In genomic region chr7:26376208-26376917, GRCh38 we compare ENCODE assay signal across 8 cellular contexts.
DNase-seq lines count a peak whose midpoint lies in the region; ATAC-seq and TF ChIP-seq lines count a peak whose summit lies in the region.

No MANE protein-coding gene starts in this region.

- peak overlapping the region in 1 of 2 donors; percentile 48 for H3K9ac ChIP-seq in duodenal mucosa (ENCODE audit: low read depth in 1 of 2, low read length in 2 of 2)

- peak overlapping the region; percentile 73 for H3K4me3 ChIP-seq in GM23338
- peak overlapping the region; percentile 7; the same call in 1 of the 2 replicates for H3K4me3 ChIP-seq in MG63
- H3K4me3 ChIP-seq in duodenal mucosa (ENCODE audit: low read depth in 1 of 2, low read length in 2 of 2) = peak overlapping the region; percentile 67 to 71
- peak overlapping the region; percentile 47 to 64 (median 54) for H3K4me3 ChIP-seq in stomach

- no peaks in the 10 kb centered on the region for H3F3A ChIP-seq in GM23338 (replicated peaks; ENCODE audit: low read depth)

- H3K4me3 Mint-ChIP-seq in GM23338 = peak overlapping the region; percentile 92
- H3K4me3 Mint-ChIP-seq in mesothelial cell of epicardium = peak overlapping the region; percentile 84

- H3K4me2 ChIP-seq in GM23338 = peak overlapping the region; percentile 74

- H3K79me2 ChIP-seq in GM23338 (replicated peaks; ENCODE audit: insufficient read depth) = no peaks in the 10 kb centered on the region

- H3K9me2 ChIP-seq in GM23338 (ENCODE audit: insufficient read depth) = no peaks in the 10 kb centered on the region

- peaks cover 7% of the 10 kb centered on the region for H3K27me3 Mint-ChIP-seq in GM23338 (ENCODE audit: insufficient read depth, low read depth, poor library complexity)
- H3K27me3 Mint-ChIP-seq in mesothelial cell of epicardium (ENCODE audit: low read depth) = no peaks in the 10 kb centered on the region

- H3K9me3 ChIP-seq in MG63 = no peaks in the 10 kb centered on the region
- no peaks in the 10 kb centered on the region for H3K9me3 ChIP-seq in duodenal mucosa (ENCODE audit: control insufficient read depth in 1 of 2, low read length in 2 of 2)
- no peaks in the 10 kb centered on the region for H3K9me3 ChIP-seq in stomach

- no peak for TF ChIP-seq CTCF in GM23338 (conservative IDR thresholded peaks at IDR 0.05; ENCODE audit: low read depth in 2 of 2)
- no peak for TF ChIP-seq CTCF in VCaP (conservative IDR thresholded peaks at IDR 0.05)
- TF ChIP-seq CTCF in mesothelial cell of epicardium (IDR thresholded peaks at IDR 0.05; ENCODE audit: unreplicated experiment) = no peak
- no peak for TF ChIP-seq CTCF in stomach (IDR thresholded peaks at IDR 0.05)

- no peak for TF ChIP-seq EP300 in stomach (IDR thresholded peaks at IDR 0.05)

- H3K27ac Mint-ChIP-seq in GM23338 (peak overlapping the region; percentile 92), mesothelial cell of epicardium (peak overlapping the region; percentile 92)

- DNase-seq in GF-D8 (lab: John Stamatoyannopoulos, UW) (peak; percentile 56), GM23338 (ENCODE audit: low spot score) (peak; percentile 91), MG63 (peak; percentile 2), mesothelial cell of epicardium (ENCODE audit: low spot score in 2 of 2, unreplicated experiment in 2 of 2) (peak; percentile 58 to 83), stomach (no peak)

- H3K27me3 ChIP-seq in GM23338 (ENCODE audit: insufficient read depth) = no peaks in the 10 kb centered on the region
- H3K27me3 ChIP-seq in MG63 = peaks cover 71% of the 10 kb centered on the region
- peaks cover 21 to 43% of the 10 kb centered on the region in 2 donors for H3K27me3 ChIP-seq in duodenal mucosa (ENCODE audit: control insufficient read depth in 1 of 2, insufficient read depth in 2 of 2, low read length in 2 of 2)
- H3K27me3 ChIP-seq in stomach = peaks cover 2 to 96% (median 48%) of the 10 kb centered on the region in 3 donors

- intact Hi-C loops in stomach (cut with DNase I; ENCODE audit: low total_unique reads) = no loop called here

- H3K36me3 Mint-ChIP-seq in GM23338 (ENCODE audit: low read depth) (no peaks in the 10 kb centered on the region), mesothelial cell of epicardium (peaks cover 3% of the 10 kb centered on the region)

- no peaks in the 10 kb centered on the region; the same call in 2 of the 3 replicates for H3K9me3 Mint-ChIP-seq in GM23338
- no peaks in the 10 kb centered on the region for H3K9me3 Mint-ChIP-seq in mesothelial cell of epicardium

- no peaks in the 10 kb centered on the region for H4K20me1 ChIP-seq in GM23338 (replicated peaks; ENCODE audit: insufficient read depth)

- H2AFZ ChIP-seq in GM23338 = peak overlapping the region; percentile 92

- H3K4me1 Mint-ChIP-seq in GM23338 (peaks cover 23% of the 10 kb centered on the region), mesothelial cell of epicardium (peaks cover 58% of the 10 kb centered on the region)

- 0 to 2% (median 1%) methylated on average over 53 to 80 of the region's 80 CpGs for WGBS in stomach, 5 donors

- H3K27ac ChIP-seq in GM23338 (ENCODE audit: low read depth) (no peak overlapping the region), VCaP (peak overlapping the region; percentile 86), duodenal mucosa (ENCODE audit: low read depth, low read length) (peak overlapping the region; percentile 37), stomach (peak overlapping the region; percentile 31 to 80 (median 55))

- TF ChIP-seq POLR2A in stomach (IDR thresholded peaks at IDR 0.05) = no peak

- peaks cover 22% of the 10 kb centered on the region for H3K4me1 ChIP-seq in GM23338 (ENCODE audit: insufficient read depth)
- H3K4me1 ChIP-seq in duodenal mucosa (ENCODE audit: control insufficient read depth in 1 of 2, insufficient read depth in 2 of 2, low read length in 2 of 2) = peaks cover 4 to 5% of the 10 kb centered on the region in 2 donors
- peaks cover 11 to 23% (median 15%) of the 10 kb centered on the region in 4 donors for H3K4me1 ChIP-seq in stomach

- ATAC-seq in GM23338 (peak; percentile 81), HG03469 (IDR thresholded peaks at IDR 0.05; ENCODE audit: unreplicated experiment) (no peak)

- H3K36me3 ChIP-seq in GM23338 (ENCODE audit: insufficient read depth) (no peaks in the 10 kb centered on the region), MG63 (no peaks in the 10 kb centered on the region), duodenal mucosa (ENCODE audit: control insufficient read depth in 1 of 2, insufficient read depth in 2 of 2, low read length in 2 of 2) (no peaks in the 10 kb centered on the region), stomach (no peaks in the 10 kb centered on the region)

TF ChIP-seq in GM23338, 12 proteins besides CTCF, POLR2A, EP300 and RAD21 (continues in another document):
- TF ChIP-seq ETS1 (IDR thresholded peaks at IDR 0.05) (no peak), POLR2AphosphoS5 (IDR thresholded peaks at IDR 0.05; ENCODE audit: low read depth) (no peak), CREB1 (CRISPR knock-in tag; IDR thresholded peaks at IDR 0.05; ENCODE audit: low read depth) (no peak), ZNF462 (CRISPR knock-in tag; IDR thresholded peaks at IDR 0.05) (no peak), EZH2phosphoT487 (IDR thresholded peaks at IDR 0.05; ENCODE audit: unreplicated experiment) (no peak), EZH2 (IDR thresholded peaks at IDR 0.05; ENCODE audit: low read depth, unreplicated experiment) (no peak)

Comparison
In these comparisons a context has a peak if more than half of its experiments do, and no peak if none do; other contexts are left out.
1. H3K4me3 ChIP-seq: peak in every context shown above with its lines; median percentile 73 in GM23338; 69 in duodenal mucosa; 54 in stomach; 7 in MG63.